17 cellular contexts compared by ENCODE assay signal in the genomic region with DNA sequence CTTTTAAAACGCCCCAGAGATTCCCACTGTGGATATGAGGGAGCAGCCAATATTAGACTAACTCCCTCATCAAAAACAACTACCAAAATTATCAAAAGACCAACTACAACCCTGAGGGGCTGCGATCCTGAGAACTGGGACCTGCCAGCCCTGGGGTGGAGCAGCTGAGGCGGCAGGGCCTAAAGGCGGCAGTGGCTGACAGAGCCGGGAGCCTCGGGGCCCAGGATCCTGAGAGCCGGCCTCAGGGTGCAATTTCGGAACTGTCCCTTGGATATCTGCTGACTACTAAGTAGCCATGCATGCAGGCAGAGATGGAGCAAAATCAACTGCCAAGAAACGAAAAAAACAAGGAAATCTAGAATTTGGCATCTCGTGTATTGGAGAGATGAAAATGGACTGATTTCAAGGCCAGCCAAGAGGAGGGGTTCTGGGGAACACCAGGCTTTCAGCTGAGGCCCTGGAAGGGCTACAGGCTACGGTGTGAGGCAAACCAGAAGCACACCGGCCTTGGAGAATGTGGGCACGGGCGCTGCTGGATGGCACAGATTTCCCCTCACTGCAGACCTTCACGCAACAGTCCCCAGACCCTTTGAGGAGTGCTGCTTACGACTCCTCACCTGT.
DNase-seq lines count a peak whose midpoint lies in the region; TF ChIP-seq lines count a peak whose summit lies in the region.
"Had no signal": no experiment of that assay in that cellular context is flagged by ENCODE, and none has a peak within 500 bp of the region (broad histone marks: within the 10 kb centered on the region; RNA-seq: fewer than 3 reads in every experiment).

No MANE protein-coding gene starts in this region.

- H2BK120ac ChIP-seq in H9 (ENCODE audit: low read depth, low read length, poor library complexity, severe bottlenecking): no peak overlapping the region

- peaks cover 14% of the 10 kb centered on the region for H3K27me3 Mint-ChIP-seq in H9 (ENCODE audit: low read depth)
- peaks cover 24% of the 10 kb centered on the region for H3K27me3 Mint-ChIP-seq in nephron progenitor cell (ENCODE audit: low read depth, poor library complexity)
- H3K27me3 Mint-ChIP-seq: activated CD4-positive, alpha-beta T cell treated with anti-CD3 and anti-CD28 coated beads for 36 hours had no signal

- H3K27me3 ChIP-seq in H9 (ENCODE audit: insufficient read depth, low read length): no peaks in the 10 kb centered on the region
- H3K27me3 ChIP-seq: heart right ventricle, tibial artery had no signal

- H3K4ac ChIP-seq in H9 (ENCODE audit: low read depth, low read length): no peak overlapping the region

- H3K4me1 Mint-ChIP-seq in H9 (peaks cover 21 to 24% of the 10 kb centered on the region in 2 experiments), nephron progenitor cell (no peaks in the 10 kb centered on the region)
- H3K4me1 Mint-ChIP-seq: activated CD4-positive, alpha-beta T cell treated with anti-CD3 and anti-CD28 coated beads for 36 hours; activated naive CD8-positive, alpha-beta T cell treated with anti-CD3 and anti-CD28 coated beads, Interleukin-2, amount 50 U/mL, for 24 hours had no signal

- no peak overlapping the region for H3K14ac ChIP-seq in H9 (ENCODE audit: insufficient read depth, low read length)

- no peak for TF ChIP-seq CTCF in H9 (conservative IDR thresholded peaks at IDR 0.05)
- TF ChIP-seq CTCF in nephron progenitor cell (IDR thresholded peaks at IDR 0.05): no peak

- no peaks in the 10 kb centered on the region for H3K79me1 ChIP-seq in H9 (ENCODE audit: insufficient read depth, low read depth, low read length, poor library complexity, severe bottlenecking)

- H3K23ac ChIP-seq in H9 (ENCODE audit: insufficient read length, low read depth, low read length): no peak overlapping the region

- no peak overlapping the region for H2BK12ac ChIP-seq in H9 (ENCODE audit: insufficient read length, low read depth, low read length)

- no peak overlapping the region for H2BK5ac ChIP-seq in H9 (ENCODE audit: insufficient read length, low read length)

- no peak for DNase-seq in H9
- DNase-seq in caudate nucleus (lab: John Stamatoyannopoulos, UW): peak in 1 of 61 donors; percentile 18
- peak; percentile 18 for DNase-seq in medulla oblongata (ENCODE audit: extremely low spot score)
- DNase-seq in substantia nigra (lab: John Stamatoyannopoulos, UW): no peak
- DNase-seq in stimulated activated CD4-positive, alpha-beta T cell treated with anti-CD3 and anti-CD28 coated beads, Interleukin-4, amount 100 ng/mL, for 1 hour: no peak
- DNase-seq in nephron progenitor cell: no peak
- no peak for DNase-seq in cortex of kidney (lab: John Stamatoyannopoulos, UW)
- DNase-seq: activated CD4-positive, alpha-beta T cell treated with anti-CD3 and anti-CD28 coated beads for 36 hours; activated naive CD8-positive, alpha-beta T cell treated with anti-CD3 and anti-CD28 coated beads, Interleukin-2, amount 50 U/mL, for 24 hours; activated T-cell treated with anti-CD3 and anti-CD28 coated beads, Interleukin-2, amount 50 U/mL, for 4 hours; DMS53; GOT3; RPMI8226; stimulated activated CD4-positive, alpha-beta T cell treated with anti-CD3 and anti-CD28 coated beads, Interleukin-1b, Interleukin-23, amount 100 ng/mL, for 48 hours; T-helper 2 cell had no signal

- H3K9ac ChIP-seq in H9 (ENCODE audit: extremely low read depth, insufficient read length, low read length): no peak overlapping the region

- no peaks in the 10 kb centered on the region; a peak in 2 of 5 replicates for H3K9me3 Mint-ChIP-seq in H9
- H3K9me3 Mint-ChIP-seq in nephron progenitor cell: peaks cover 25% of the 10 kb centered on the region
- H3K9me3 Mint-ChIP-seq: activated naive CD8-positive, alpha-beta T cell treated with anti-CD3 and anti-CD28 coated beads, Interleukin-2, amount 50 U/mL, for 24 hours; activated T-cell treated with anti-CD3 and anti-CD28 coated beads, Interleukin-2, amount 50 U/mL, for 4 hours had no signal

- H3T11ph ChIP-seq in H9 (ENCODE audit: low read length): no peak overlapping the region

- H4K5ac ChIP-seq in H9 (ENCODE audit: insufficient read length, low read depth, low read length): no peak overlapping the region

- H3K4me3 Mint-ChIP-seq in H9: no peak overlapping the region
- H3K4me3 Mint-ChIP-seq in nephron progenitor cell: no peak overlapping the region
- H3K4me3 Mint-ChIP-seq: activated CD4-positive, alpha-beta T cell treated with anti-CD3 and anti-CD28 coated beads for 36 hours; activated naive CD8-positive, alpha-beta T cell treated with anti-CD3 and anti-CD28 coated beads, Interleukin-2, amount 50 U/mL, for 24 hours; activated T-cell treated with anti-CD3 and anti-CD28 coated beads, Interleukin-2, amount 50 U/mL, for 4 hours had no signal

- H3K4me1 ChIP-seq in H9 (ENCODE audit: insufficient read depth, low read length): peaks cover 4% of the 10 kb centered on the region; the same call in 1 of the 2 replicates

- H3K4me2 ChIP-seq in H9 (ENCODE audit: insufficient read depth, insufficient read length, low read length): no peak overlapping the region

- H3K27ac Mint-ChIP-seq in H9: peak overlapping the region in 2 of 3 experiments; percentile 31 to 77; a peak in 3 of 7 replicates
- H3K27ac Mint-ChIP-seq in nephron progenitor cell: no peak overlapping the region
- H3K27ac Mint-ChIP-seq: activated CD4-positive, alpha-beta T cell treated with anti-CD3 and anti-CD28 coated beads for 36 hours; activated naive CD8-positive, alpha-beta T cell treated with anti-CD3 and anti-CD28 coated beads, Interleukin-2, amount 50 U/mL, for 24 hours had no signal

- H2BK15ac ChIP-seq in H9 (ENCODE audit: low read depth, low read length): no peak overlapping the region

- H3K18ac ChIP-seq in H9 (ENCODE audit: insufficient read length, low read depth, low read length): no peak overlapping the region

- H3K27ac ChIP-seq in H9 (ENCODE audit: insufficient read length, low read depth, low read length) (no peak overlapping the region), caudate nucleus (ENCODE audit: low read depth, low read length) (peak overlapping the region; percentile 63), substantia nigra (ENCODE audit: low read depth, low read length, poor library complexity, severe bottlenecking) (peak overlapping the region; percentile 46)
- H3K27ac ChIP-seq: tibial artery had no signal

- H3K36me3 Mint-ChIP-seq in H9 (ENCODE audit: insufficient read depth in 1 of 3, low read depth in 3 of 3) (peaks cover 0 to 7% (median 4%) of the 10 kb centered on the region in 3 experiments; a peak in 4 of 7 replicates), nephron progenitor cell (ENCODE audit: low read depth) (peaks cover 9% of the 10 kb centered on the region)

- no CpG with 5 or more reads among the region's 16 CpGs for WGBS in H9 (ENCODE audit: extremely low coverage, insufficient read length, low lambda C conversion rate)

- H2BK20ac ChIP-seq in H9 (ENCODE audit: low read depth, low read length, poor library complexity, severe bottlenecking): no peak overlapping the region

- H3K23me2 ChIP-seq in H9 (ENCODE audit: insufficient read length, low read depth, low read length, poor library complexity, severe bottlenecking): no peaks in the 10 kb centered on the region

- H4K8ac ChIP-seq in H9 (replicated peaks; ENCODE audit: insufficient read length, low read depth, low read length): no peak overlapping the region

- H2AK5ac ChIP-seq in H9 (ENCODE audit: insufficient read length, low read length): no peak overlapping the region

- no peak overlapping the region for H2AFZ ChIP-seq in H9 (ENCODE audit: low read length)

- no peaks in the 10 kb centered on the region; the same call in 1 of the 2 replicates for H3K79me2 ChIP-seq in H9 (ENCODE audit: insufficient read depth, low read length)

- no peak overlapping the region for H4K91ac ChIP-seq in H9 (ENCODE audit: insufficient read length, low read depth, low read length)

- H3K56ac ChIP-seq in H9 (ENCODE audit: insufficient read length, low read depth, low read length): no peak overlapping the region

- H3K9me3 ChIP-seq in H9 (ENCODE audit: control insufficient read depth, low read depth, low read length): peaks cover 5% of the 10 kb centered on the region
- H3K9me3 ChIP-seq: heart right ventricle, tibial artery had no signal

- H4K20me1 ChIP-seq in H9 (ENCODE audit: control insufficient read depth, insufficient read depth, insufficient read length): peaks cover 3% of the 10 kb centered on the region
